In genomic region chr2:157897106-157897971, GRCh38 we compare ENCODE assay signal across 8 cellular contexts. TPM values are rescaled to one million over a fixed set of nuclear protein-coding genes. Genes with fewer than 3 reads are reported as not detected.
DNase-seq lines count a peak whose midpoint lies in the region; ATAC-seq and TF ChIP-seq lines count a peak whose summit lies in the region.

No MANE protein-coding gene starts in this region.

- H3K27me3 Mint-ChIP-seq in Calu3 (ENCODE audit: unreplicated experiment) (no peaks in the 10 kb centered on the region), HFFc6 (ENCODE audit: insufficient read depth) (peaks cover 5% of the 10 kb centered on the region; the same call in 1 of the 2 replicates), type B pancreatic cell (no peaks in the 10 kb centered on the region), osteocyte (ENCODE audit: unreplicated experiment) (no peaks in the 10 kb centered on the region)
- no peaks in the 10 kb centered on the region for H3K27me3 Mint-ChIP-seq in activated naive CD8-positive, alpha-beta T cell treated with anti-CD3 and anti-CD28 coated beads, Interleukin-2, amount 50 U/mL, for 24 hours

- TF ChIP-seq CTCF in Calu3 (IDR thresholded peaks at IDR 0.05; ENCODE audit: unreplicated experiment) (no peak), HFFc6 (IDR thresholded peaks at IDR 0.05) (no peak), type B pancreatic cell (conservative IDR thresholded peaks at IDR 0.05) (no peak), osteocyte (IDR thresholded peaks at IDR 0.05) (no peak)

- H3K4me3 Mint-ChIP-seq in Calu3 (ENCODE audit: low read depth, unreplicated experiment): no peak overlapping the region
- peak overlapping the region; percentile 84 for H3K4me3 Mint-ChIP-seq in activated naive CD8-positive, alpha-beta T cell treated with anti-CD3 and anti-CD28 coated beads, Interleukin-2, amount 50 U/mL, for 24 hours
- H3K4me3 Mint-ChIP-seq in HFFc6: no peak overlapping the region
- no peak overlapping the region for H3K4me3 Mint-ChIP-seq in type B pancreatic cell
- H3K4me3 Mint-ChIP-seq in osteocyte (ENCODE audit: unreplicated experiment): no peak overlapping the region

- CTCF ChIA-PET in Calu3 (lab: Charles Lee): interaction anchor here (0.7 to 1.2 kb wide), 3 partner anchors 21 to 1146 kb away, joined by 3 to 4 read pairs (median 3); partner anchors contain the start of gene ACVR1

- peak overlapping the region; percentile 0 for H3K27ac Mint-ChIP-seq in Calu3 (ENCODE audit: unreplicated experiment)
- peak overlapping the region; percentile 99 for H3K27ac Mint-ChIP-seq in activated naive CD8-positive, alpha-beta T cell treated with anti-CD3 and anti-CD28 coated beads, Interleukin-2, amount 50 U/mL, for 24 hours
- H3K27ac Mint-ChIP-seq in HFFc6: no peak overlapping the region
- no peak overlapping the region for H3K27ac Mint-ChIP-seq in type B pancreatic cell
- H3K27ac Mint-ChIP-seq in osteocyte (ENCODE audit: unreplicated experiment): no peak overlapping the region

- no peak for DNase-seq in Calu3
- DNase-seq in NAMALWA (ENCODE audit: low spot score): peak; percentile 29
- DNase-seq in activated naive CD8-positive, alpha-beta T cell treated with anti-CD3 and anti-CD28 coated beads, Interleukin-2, amount 50 U/mL, for 24 hours: no peak
- DNase-seq in HFFc6: no peak
- no peak for DNase-seq in ecto neural progenitor cell (ENCODE audit: low spot score)
- no peak for DNase-seq in type B pancreatic cell (ENCODE audit: extremely low spot score, unreplicated experiment)
- no peak for DNase-seq in osteocyte (ENCODE audit: extremely low spot score, unreplicated experiment)

- H3K9me3 Mint-ChIP-seq in Calu3 (ENCODE audit: low read depth, unreplicated experiment) (no peaks in the 10 kb centered on the region), HFFc6 (no peaks in the 10 kb centered on the region), type B pancreatic cell (no peaks in the 10 kb centered on the region), osteocyte (ENCODE audit: unreplicated experiment) (no peaks in the 10 kb centered on the region)
- peaks cover 3% of the 10 kb centered on the region for H3K9me3 Mint-ChIP-seq in activated naive CD8-positive, alpha-beta T cell treated with anti-CD3 and anti-CD28 coated beads, Interleukin-2, amount 50 U/mL, for 24 hours

- H3K36me3 Mint-ChIP-seq in Calu3 (ENCODE audit: insufficient read depth, unreplicated experiment): no peaks in the 10 kb centered on the region
- H3K36me3 Mint-ChIP-seq in activated naive CD8-positive, alpha-beta T cell treated with anti-CD3 and anti-CD28 coated beads, Interleukin-2, amount 50 U/mL, for 24 hours (ENCODE audit: low read depth): no peaks in the 10 kb centered on the region
- H3K36me3 Mint-ChIP-seq in HFFc6 (ENCODE audit: low read depth): no peaks in the 10 kb centered on the region
- no peaks in the 10 kb centered on the region for H3K36me3 Mint-ChIP-seq in type B pancreatic cell
- H3K36me3 Mint-ChIP-seq in osteocyte (ENCODE audit: unreplicated experiment): no peaks in the 10 kb centered on the region

- intact Hi-C loops in Calu3 (cut with micrococcal nuclease; ENCODE audit: unreplicated experiment): no loop called here

- peak; percentile 42 for ATAC-seq in GM21717 (IDR thresholded peaks at IDR 0.05; ENCODE audit: unreplicated experiment)
- peak; percentile 16 for ATAC-seq in activated naive CD8-positive, alpha-beta T cell treated with anti-CD3 and anti-CD28 coated beads, Interleukin-2, amount 50 U/mL, for 24 hours

- BruUV-seq in Calu3 (replicated peaks; lab: Mats Ljungman, UMichigan): no TSS peak

- H3K4me1 Mint-ChIP-seq in Calu3 (ENCODE audit: low read depth, unreplicated experiment): peaks cover 29% of the 10 kb centered on the region
- H3K4me1 Mint-ChIP-seq in activated naive CD8-positive, alpha-beta T cell treated with anti-CD3 and anti-CD28 coated beads, Interleukin-2, amount 50 U/mL, for 24 hours: peaks cover 86% of the 10 kb centered on the region
- peaks cover 26% of the 10 kb centered on the region for H3K4me1 Mint-ChIP-seq in HFFc6 (ENCODE audit: low read depth)
- H3K4me1 Mint-ChIP-seq in type B pancreatic cell (ENCODE audit: unreplicated experiment): peaks cover 8% of the 10 kb centered on the region
- no peaks in the 10 kb centered on the region for H3K4me1 Mint-ChIP-seq in osteocyte (ENCODE audit: unreplicated experiment)

RNA-seq across cellular contexts. Expression of gene ACVR1, which starts 21.2 kb away (rescaled TPM):
- 62.0 and 71.3 TPM in 2 replicates for total RNA-seq in Calu3 (2022)
- 10 to 100 TPM; 37.5 to 48.4 (median 43.1) TPM for total RNA-seq in HFFc6 (2021; fragmentation: NEBNext Ultra II Directional; extraction: Animal tissue kit (Norgen Biotek cat#: 25700))
- total RNA-seq in type B pancreatic cell (ENCODE audit: low replicate concordance): 13.1 and 14.3 TPM in 2 replicates
- 59.5 and 66.6 TPM in 2 replicates for total RNA-seq in osteocyte

Comparison
In these comparisons a context has a peak if more than half of its experiments do, and no peak if none do; other contexts are left out.
1. H3K27ac Mint-ChIP-seq: peak in Calu3 (single experiment) and activated naive CD8-positive, alpha-beta T cell treated with anti-CD3 and anti-CD28 coated beads, Interleukin-2, amount 50 U/mL, for 24 hours (single experiment); none in HFFc6 (single experiment), type B pancreatic cell (single experiment) and osteocyte (single experiment).